In the genomic region with DNA sequence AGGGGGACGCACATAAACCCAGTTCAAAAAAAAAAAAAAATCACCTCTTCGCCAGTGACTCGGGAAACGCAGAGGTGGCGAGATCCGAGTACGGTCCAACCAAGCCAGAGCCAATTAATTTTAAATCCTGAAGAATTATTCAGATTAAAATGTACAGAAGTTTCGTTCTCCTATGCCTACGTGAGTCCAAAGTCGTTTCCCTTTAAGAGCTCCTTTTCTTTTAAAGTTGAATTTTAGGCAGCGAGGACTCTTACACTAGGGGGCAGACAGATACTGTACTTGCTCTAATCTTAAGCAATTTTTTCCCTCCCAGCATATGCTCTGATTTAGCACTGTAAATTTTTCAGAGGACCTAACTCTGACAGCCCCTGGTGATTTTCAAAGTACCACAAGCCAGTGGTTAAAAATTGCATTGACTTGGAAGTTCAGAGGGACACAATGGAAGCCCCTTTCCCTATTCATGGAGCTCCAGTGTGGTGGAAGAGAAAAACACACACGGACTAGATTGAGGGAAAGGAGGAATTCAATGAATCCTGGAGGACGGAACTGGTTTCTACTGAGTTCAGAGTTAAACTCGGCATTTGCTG, we compare ENCODE assay signal across 1 cellular context.
TF ChIP-seq lines count a peak whose summit lies in the region.

No MANE protein-coding gene starts in this region.

TF ChIP-seq in SK-N-SH, 30 proteins besides CTCF, POLR2A, EP300 and RAD21:
- no peak for TF ChIP-seq FOXM1 (IDR thresholded peaks at IDR 0.05; ENCODE audit: low read depth)
- TF ChIP-seq SMC3 (IDR thresholded peaks at IDR 0.05; ENCODE audit: low read depth, low read length) = peak; percentile 76
- TF ChIP-seq, protein P1, sequence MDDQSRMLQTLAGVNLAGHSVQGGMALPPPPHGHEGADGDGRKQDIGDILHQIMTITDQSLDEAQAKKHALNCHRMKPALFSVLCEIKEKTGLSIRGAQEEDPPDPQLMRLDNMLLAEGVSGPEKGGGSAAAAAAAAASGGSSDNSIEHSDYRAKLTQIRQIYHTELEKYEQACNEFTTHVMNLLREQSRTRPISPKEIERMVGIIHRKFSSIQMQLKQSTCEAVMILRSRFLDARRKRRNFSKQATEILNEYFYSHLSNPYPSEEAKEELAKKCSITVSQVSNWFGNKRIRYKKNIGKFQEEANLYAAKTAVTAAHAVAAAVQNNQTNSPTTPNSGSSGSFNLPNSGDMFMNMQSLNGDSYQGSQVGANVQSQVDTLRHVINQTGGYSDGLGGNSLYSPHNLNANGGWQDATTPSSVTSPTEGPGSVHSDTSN (IDR thresholded peaks at IDR 0.05) = no peak
- TF ChIP-seq, protein P2, sequence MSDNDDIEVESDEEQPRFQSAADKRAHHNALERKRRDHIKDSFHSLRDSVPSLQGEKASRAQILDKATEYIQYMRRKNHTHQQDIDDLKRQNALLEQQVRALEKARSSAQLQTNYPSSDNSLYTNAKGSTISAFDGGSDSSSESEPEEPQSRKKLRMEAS (IDR thresholded peaks at IDR 0.05; ENCODE audit: low read depth) = peak; percentile 49
- no peak for TF ChIP-seq TEAD4 (IDR thresholded peaks at IDR 0.05; ENCODE audit: borderline replicate concordance, insufficient read depth)
- TF ChIP-seq YY1 (IDR thresholded peaks at IDR 0.05; ENCODE audit: low read depth) = no peak
TF ChIP-seq in SK-N-SH: peak in this region for 2.
